27 cellular contexts compared by ENCODE assay signal in genomic region chr4:42953316-42953715, GRCh38.
"Had no signal": no experiment of that assay in that cellular context is flagged by ENCODE, and none has a peak within 500 bp of the region (broad histone marks: within the 10 kb centered on the region; RNA-seq: fewer than 3 reads in every experiment).

No MANE protein-coding gene starts in this region.

- DNase-seq: activated CD4-positive, alpha-beta memory T cell treated with anti-CD3 and anti-CD28 coated beads, Interleukin-2, amount 10 ng/mL, durations not matched to agents 7 days and 5 days; activated CD4-positive, alpha-beta T cell treated with anti-CD3 and anti-CD28 coated beads for 1 hour; activated CD4-positive, alpha-beta T cell treated with anti-CD3 and anti-CD28 coated beads for 48 hours; activated CD4-positive, CD25-positive, alpha-beta regulatory T cell; activated CD8-positive, alpha-beta memory T cell treated with anti-CD3 and anti-CD28 coated beads for 24 hours; activated CD8-positive, alpha-beta memory T cell treated with anti-CD3 and anti-CD28 coated beads, Interleukin-2, amount 10 ng/mL, durations not matched to agents 7 days and 5 days; activated CD8-positive, alpha-beta memory T cell treated with anti-CD3 and anti-CD28 coated beads, Interleukin-2, amount 50 U/mL, for 48 hours; activated effector memory CD4-positive, alpha-beta T cell treated with anti-CD3 and anti-CD28 coated beads, Interleukin-2, amount 50 U/mL, for 16 hours; activated naive CD4-positive, alpha-beta T cell; activated naive CD4-positive, alpha-beta T cell treated with anti-CD3 and anti-CD28 coated beads, Interleukin-2, amount 50 U/mL, for 16 hours; activated naive CD8-positive, alpha-beta T cell treated with anti-CD3 and anti-CD28 coated beads for 36 hours; activated T-cell treated with anti-CD3 and anti-CD28 coated beads, Interleukin-2, amount 50 U/mL, for 1 hour; activated T-cell treated with anti-CD3 and anti-CD28 coated beads, Interleukin-2, amount 50 U/mL, for 72 hours; amniotic stem cell; aorta; brain microvascular endothelial cell; central memory CD4-positive, alpha-beta T cell; NCI-H1105; NCI-H1417 treated with DMSO at 0.1 percent for 48 hours; NCI-H2029; NCI-H2227 treated with DMSO at 0.1 percent for 48 hours; NCI-H524 treated with DMSO at 0.1 percent for 48 hours; PC-9; Right ventricle myocardium superior; T1000; WERI-Rb-1 had no signal

- H3K27me3 Mint-ChIP-seq: activated CD4-positive, alpha-beta memory T cell treated with anti-CD3 and anti-CD28 coated beads, Interleukin-2, amount 10 ng/mL, durations not matched to agents 7 days and 5 days; activated CD8-positive, alpha-beta memory T cell treated with anti-CD3 and anti-CD28 coated beads, Interleukin-2, amount 10 ng/mL, durations not matched to agents 7 days and 5 days; activated naive CD8-positive, alpha-beta T cell treated with anti-CD3 and anti-CD28 coated beads for 36 hours; activated T-helper 17 cell treated with anti-CD3 and anti-CD28 coated beads, Interleukin-2, amount 50 U/mL, for 72 hours had no signal

- H3K9me3 Mint-ChIP-seq: activated CD4-positive, alpha-beta memory T cell treated with anti-CD3 and anti-CD28 coated beads, Interleukin-2, amount 10 ng/mL, durations not matched to agents 7 days and 5 days; activated naive CD8-positive, alpha-beta T cell treated with anti-CD3 and anti-CD28 coated beads for 36 hours; activated T-cell treated with anti-CD3 and anti-CD28 coated beads, Interleukin-2, amount 50 U/mL, for 72 hours; activated T-helper 17 cell treated with anti-CD3 and anti-CD28 coated beads, Interleukin-2, amount 50 U/mL, for 72 hours had no signal

- H3K4me1 Mint-ChIP-seq: activated CD4-positive, alpha-beta memory T cell treated with anti-CD3 and anti-CD28 coated beads, Interleukin-2, amount 10 ng/mL, durations not matched to agents 7 days and 5 days; activated CD8-positive, alpha-beta memory T cell treated with anti-CD3 and anti-CD28 coated beads, Interleukin-2, amount 10 ng/mL, durations not matched to agents 7 days and 5 days; activated naive CD8-positive, alpha-beta T cell treated with anti-CD3 and anti-CD28 coated beads for 36 hours; activated T-helper 17 cell treated with anti-CD3 and anti-CD28 coated beads, Interleukin-2, amount 50 U/mL, for 72 hours had no signal

- H3K36me3 Mint-ChIP-seq: activated CD8-positive, alpha-beta memory T cell treated with anti-CD3 and anti-CD28 coated beads, Interleukin-2, amount 10 ng/mL, durations not matched to agents 7 days and 5 days; activated naive CD8-positive, alpha-beta T cell treated with anti-CD3 and anti-CD28 coated beads for 36 hours had no signal

- H3K27ac Mint-ChIP-seq: activated CD4-positive, alpha-beta memory T cell treated with anti-CD3 and anti-CD28 coated beads, Interleukin-2, amount 10 ng/mL, durations not matched to agents 7 days and 5 days; activated CD8-positive, alpha-beta memory T cell treated with anti-CD3 and anti-CD28 coated beads, Interleukin-2, amount 10 ng/mL, durations not matched to agents 7 days and 5 days; activated naive CD8-positive, alpha-beta T cell treated with anti-CD3 and anti-CD28 coated beads for 36 hours; activated T-cell treated with anti-CD3 and anti-CD28 coated beads, Interleukin-2, amount 50 U/mL, for 72 hours; activated T-helper 17 cell treated with anti-CD3 and anti-CD28 coated beads, Interleukin-2, amount 50 U/mL, for 72 hours had no signal

- H3K4me3 Mint-ChIP-seq: activated CD4-positive, alpha-beta memory T cell treated with anti-CD3 and anti-CD28 coated beads, Interleukin-2, amount 10 ng/mL, durations not matched to agents 7 days and 5 days; activated CD8-positive, alpha-beta memory T cell treated with anti-CD3 and anti-CD28 coated beads, Interleukin-2, amount 10 ng/mL, durations not matched to agents 7 days and 5 days; activated naive CD8-positive, alpha-beta T cell treated with anti-CD3 and anti-CD28 coated beads for 36 hours; activated T-cell treated with anti-CD3 and anti-CD28 coated beads, Interleukin-2, amount 50 U/mL, for 72 hours; activated T-helper 17 cell treated with anti-CD3 and anti-CD28 coated beads, Interleukin-2, amount 50 U/mL, for 72 hours had no signal
